12 cellular contexts compared by ENCODE assay signal in genomic region chr10:74208081-74208480, GRCh38. TPM values are rescaled to one million over a fixed set of nuclear protein-coding genes. Genes with fewer than 3 reads are reported as not detected.
DNase-seq lines count a peak whose midpoint lies in the region; ATAC-seq, FAIRE-seq and TF ChIP-seq lines count a peak whose summit lies in the region.
"Had no signal": no experiment of that assay in that cellular context is flagged by ENCODE, and none has a peak within 500 bp of the region (broad histone marks: within the 10 kb centered on the region; RNA-seq: fewer than 3 reads in every experiment).

No MANE protein-coding gene starts in this region.

- H3K36me3 Mint-ChIP-seq in H9 (ENCODE audit: insufficient read depth in 1 of 3, low read depth in 3 of 3), result peaks cover 4 to 12% (median 9%) of the 10 kb centered on the region in 3 experiments; a peak in 5 of 7 replicates
- peaks cover 6% of the 10 kb centered on the region for H3K36me3 Mint-ChIP-seq in activated CD4-positive, alpha-beta T cell treated with anti-CD3 and anti-CD28 coated beads, Interleukin-2, amount 10 ng/mL, durations not matched to agents 7 days and 5 days (ENCODE audit: low read depth)
- H3K36me3 Mint-ChIP-seq: natural killer cell treated with Interleukin-12 subunit alpha and Interleukin-12 subunit beta and Interleukin-15 and Interleukin-18, amount 100 ng/mL, for 72 hours had no signal

- ATAC-seq in GM12878, result peak; percentile 20; the same call in 2 of the 3 replicates
- ATAC-seq: natural killer cell treated with Interleukin-12 subunit alpha and Interleukin-12 subunit beta and Interleukin-15 and Interleukin-18, amount 100 ng/mL, for 72 hours had no signal

- no peak overlapping the region for H2BK5ac ChIP-seq in H9 (ENCODE audit: insufficient read length, low read length)

- no peaks in the 10 kb centered on the region for H3K79me1 ChIP-seq in H9 (ENCODE audit: insufficient read depth, low read depth, low read length, poor library complexity, severe bottlenecking)

- no peak for FAIRE-seq in GM12878 (lab: Jason Lieb, UNC)

- H4K91ac ChIP-seq in H9 (ENCODE audit: insufficient read length, low read depth, low read length), result no peak overlapping the region

- H3K4me2 ChIP-seq in H9 (ENCODE audit: insufficient read depth, insufficient read length, low read length), result no peak overlapping the region
- no peak overlapping the region for H3K4me2 ChIP-seq in GM12878 (ENCODE audit: control insufficient read depth, insufficient read depth)
- H3K4me2 ChIP-seq: smooth muscle cell had no signal

- peak; percentile 47 for DNase-seq in H9
- DNase-seq in NCI-H2081 (lab: John Stamatoyannopoulos, UW), result peak; percentile 71 to 91
- no peak for DNase-seq in GM12878 (ENCODE audit: low read depth, low spot score)
- DNase-seq in GM20000 (ENCODE audit: low spot score), result no peak
- DNase-seq in iPS-NIHi7 (ENCODE audit: extremely low spot score), result no peak
- DNase-seq in activated CD4-positive, alpha-beta T cell treated with anti-CD3 and anti-CD28 coated beads, Interleukin-2, amount 10 ng/mL, durations not matched to agents 7 days and 5 days, result no peak
- DNase-seq in stimulated activated CD4-positive, alpha-beta T cell treated with anti-CD3 and anti-CD28 coated beads, Interleukin-2, amount 100 ng/mL, for 24 hours, result no peak
- DNase-seq: WERI-Rb-1 had no signal

- H3K27ac ChIP-seq in H9 (ENCODE audit: insufficient read length, low read depth, low read length) (no peak overlapping the region), GM12878 (ENCODE audit: control insufficient read depth, insufficient read depth) (no peak overlapping the region), neutrophil (peak overlapping the region; percentile 6)
- H3K27ac ChIP-seq: WERI-Rb-1 had no signal

- TF ChIP-seq EP300 in GM12878 (IDR thresholded peaks at IDR 0.05; ENCODE audit: borderline replicate concordance in 1 of 2, control insufficient read depth in 1 of 2, low read depth in 2 of 2, low read length in 2 of 2), result no peak

- CTCF ChIA-PET in GM12878 (lab: Yijun Ruan, JAX), result no interaction called here
- CTCF ChIA-PET in activated CD4-positive, alpha-beta T cell treated with anti-CD3 and anti-CD28 coated beads, Interleukin-2, amount 10 ng/mL, durations not matched to agents 7 days and 5 days (lab: Charles Lee), result no interaction called here

- POLR2A ChIA-PET in GM12878 (lab: Charles Lee), result no interaction called here
- POLR2A ChIA-PET in activated CD4-positive, alpha-beta T cell treated with anti-CD3 and anti-CD28 coated beads, Interleukin-2, amount 10 ng/mL, durations not matched to agents 7 days and 5 days (lab: Charles Lee), result no interaction called here

- H3K4me1 ChIP-seq in H9 (ENCODE audit: insufficient read depth, low read length), result no peaks in the 10 kb centered on the region
- no peaks in the 10 kb centered on the region for H3K4me1 ChIP-seq in GM12878 (ENCODE audit: control insufficient read depth, insufficient read depth, low read length)
- H3K4me1 ChIP-seq in neutrophil (ENCODE audit: control insufficient read depth in 1 of 2, insufficient read depth in 1 of 2, low read depth in 1 of 2, low read length in 1 of 2), result peaks cover 0 to 4% of the 10 kb centered on the region in 2 experiments

- no peak for TF ChIP-seq POLR2A in GM12878 (IDR thresholded peaks at IDR 0.05; ENCODE audit: low read depth, low read length)

- H3K27me3 Mint-ChIP-seq in H9 (ENCODE audit: low read depth), result no peaks in the 10 kb centered on the region
- no peaks in the 10 kb centered on the region for H3K27me3 Mint-ChIP-seq in activated CD4-positive, alpha-beta T cell treated with anti-CD3 and anti-CD28 coated beads, Interleukin-2, amount 10 ng/mL, durations not matched to agents 7 days and 5 days
- H3K27me3 Mint-ChIP-seq: natural killer cell treated with Interleukin-12 subunit alpha and Interleukin-12 subunit beta and Interleukin-15 and Interleukin-18, amount 100 ng/mL, for 72 hours had no signal

- H3K9me3 Mint-ChIP-seq in H9, result no peaks in the 10 kb centered on the region
- H3K9me3 Mint-ChIP-seq in activated CD4-positive, alpha-beta T cell treated with anti-CD3 and anti-CD28 coated beads, Interleukin-2, amount 10 ng/mL, durations not matched to agents 7 days and 5 days, result no peaks in the 10 kb centered on the region
- H3K9me3 Mint-ChIP-seq: activated T-helper 1 cell treated with anti-CD3 and anti-CD28 coated beads, Interleukin-12 subunit alpha, Interleukin-12 subunit beta, Interleukin-2, Interleukin-4 antibody, amounts not matched to agents 30 ng/mL and 10 ng/mL and 1 ng/mL, durations not matched to agents 14 hours and 24 hours and 36 hours; natural killer cell treated with Interleukin-12 subunit alpha and Interleukin-12 subunit beta and Interleukin-15 and Interleukin-18, amount 100 ng/mL, for 72 hours had no signal

- H2AFZ ChIP-seq in H9 (ENCODE audit: low read length) (no peak overlapping the region), GM12878 (ENCODE audit: control insufficient read depth, low read depth, low read length) (no peak overlapping the region)

- SMC1A ChIA-PET in GM12878 (lab: Charles Lee; ENCODE audit: uncharacterized antibody, unreplicated experiment), result interaction anchor here (2.7 kb wide), 1 partner anchor 18 kb away, joined by 9 read pairs; no protein-coding TSS in a partner anchor

- H3K18ac ChIP-seq in H9 (ENCODE audit: insufficient read length, low read depth, low read length), result no peak overlapping the region

- H3K4me3 ChIP-seq in GM12878 (no peak overlapping the region), neutrophil (ENCODE audit: low read depth in 1 of 2, low read length in 1 of 2) (no peak overlapping the region)
- H3K4me3 ChIP-seq: smooth muscle cell had no signal

- no peak overlapping the region for H3K9ac ChIP-seq in H9 (ENCODE audit: extremely low read depth, insufficient read length, low read length)
- no peak overlapping the region for H3K9ac ChIP-seq in GM12878 (ENCODE audit: control insufficient read depth, insufficient read depth, low read length)

- no peak overlapping the region for H3K56ac ChIP-seq in H9 (ENCODE audit: insufficient read length, low read depth, low read length)

- peak overlapping the region in 1 of 3 experiments; percentile 31; a peak in 1 of 7 replicates for H3K27ac Mint-ChIP-seq in H9
- H3K27ac Mint-ChIP-seq in activated CD4-positive, alpha-beta T cell treated with anti-CD3 and anti-CD28 coated beads, Interleukin-2, amount 10 ng/mL, durations not matched to agents 7 days and 5 days, result no peak overlapping the region
- H3K27ac Mint-ChIP-seq: activated T-helper 1 cell treated with anti-CD3 and anti-CD28 coated beads, Interleukin-12 subunit alpha, Interleukin-12 subunit beta, Interleukin-2, Interleukin-4 antibody, amounts not matched to agents 30 ng/mL and 10 ng/mL and 1 ng/mL, durations not matched to agents 14 hours and 24 hours and 36 hours; natural killer cell treated with Interleukin-12 subunit alpha and Interleukin-12 subunit beta and Interleukin-15 and Interleukin-18, amount 100 ng/mL, for 72 hours had no signal

- TF ChIP-seq CTCF in H9 (conservative IDR thresholded peaks at IDR 0.05), result no peak
- TF ChIP-seq CTCF in GM12878 (IDR thresholded peaks at IDR 0.05 in 2 of 3, conservative IDR thresholded peaks at IDR 0.05 in 1 of 3; ENCODE audit: control insufficient read depth in 2 of 3, extremely low read depth in 1 of 3, insufficient read depth in 1 of 3, low read depth in 3 of 3, low read length in 3 of 3), result no peak
- no peak for TF ChIP-seq CTCF in neutrophil (IDR thresholded peaks at IDR 0.05)
- TF ChIP-seq CTCF in GM20000 (IDR thresholded peaks at IDR 0.05; ENCODE audit: extremely low read depth, missing control alignments), result no peak

- no peak overlapping the region for H2BK20ac ChIP-seq in H9 (ENCODE audit: low read depth, low read length, poor library complexity, severe bottlenecking)

- no peaks in the 10 kb centered on the region for H3K27me3 ChIP-seq in H9 (ENCODE audit: insufficient read depth, low read length)
- H3K27me3 ChIP-seq in GM12878 (replicated peaks in 1 of 2; ENCODE audit: control insufficient read depth in 2 of 2, insufficient read depth in 2 of 2, low read length in 1 of 2), result no peaks in the 10 kb centered on the region
- H3K27me3 ChIP-seq in neutrophil, result no peaks in the 10 kb centered on the region

- H3K79me2 ChIP-seq in H9 (ENCODE audit: insufficient read depth, low read length) (no peaks in the 10 kb centered on the region; the same call in 1 of the 2 replicates), GM12878 (ENCODE audit: control insufficient read depth, insufficient read depth, low read length) (peaks cover 8% of the 10 kb centered on the region)

- no peak overlapping the region for H2BK12ac ChIP-seq in H9 (ENCODE audit: insufficient read length, low read depth, low read length)

- H3K36me3 ChIP-seq in GM12878 (ENCODE audit: control insufficient read depth in 2 of 2, insufficient read depth in 2 of 2, low read length in 1 of 2) (peaks cover 6 to 10% of the 10 kb centered on the region in 2 experiments), neutrophil (peaks cover 9% of the 10 kb centered on the region)

- no peaks in the 10 kb centered on the region for H4K20me1 ChIP-seq in H9 (ENCODE audit: control insufficient read depth, insufficient read depth, insufficient read length)
- no peaks in the 10 kb centered on the region for H4K20me1 ChIP-seq in GM12878 (ENCODE audit: control insufficient read depth, insufficient read depth)

- in situ Hi-C loops in GM12878 (cut with MboI), result no loop called here

- no peak overlapping the region for H3K4me3 Mint-ChIP-seq in H9
- no peak overlapping the region for H3K4me3 Mint-ChIP-seq in activated CD4-positive, alpha-beta T cell treated with anti-CD3 and anti-CD28 coated beads, Interleukin-2, amount 10 ng/mL, durations not matched to agents 7 days and 5 days
- H3K4me3 Mint-ChIP-seq: activated T-helper 1 cell treated with anti-CD3 and anti-CD28 coated beads, Interleukin-12 subunit alpha, Interleukin-12 subunit beta, Interleukin-2, Interleukin-4 antibody, amounts not matched to agents 30 ng/mL and 10 ng/mL and 1 ng/mL, durations not matched to agents 14 hours and 24 hours and 36 hours; natural killer cell treated with Interleukin-12 subunit alpha and Interleukin-12 subunit beta and Interleukin-15 and Interleukin-18, amount 100 ng/mL, for 72 hours had no signal

- H3K14ac ChIP-seq in H9 (ENCODE audit: insufficient read depth, low read length), result no peak overlapping the region

- H3K9me3 ChIP-seq in H9 (ENCODE audit: control insufficient read depth, low read depth, low read length) (no peaks in the 10 kb centered on the region), GM12878 (replicated peaks; ENCODE audit: control insufficient read depth, insufficient read depth, low read length) (no peaks in the 10 kb centered on the region), neutrophil (no peaks in the 10 kb centered on the region)

- WGBS in H9 (ENCODE audit: extremely low coverage, insufficient read length, low lambda C conversion rate), result no CpG with 5 or more reads among the region's 5 CpGs
- WGBS in GM12878 (ENCODE audit: insufficient coverage, insufficient replicate concordance, low lambda C conversion rate, missing lambda C conversion rate), result 55% methylated on average over 5 of the region's 5 CpGs

- H3K23ac ChIP-seq in H9 (ENCODE audit: insufficient read length, low read depth, low read length), result no peak overlapping the region

- H3K4ac ChIP-seq in H9 (ENCODE audit: low read depth, low read length), result no peak overlapping the region

- no peak for TF ChIP-seq RAD21 in GM12878 (IDR thresholded peaks at IDR 0.05; ENCODE audit: insufficient read depth, low read depth, low read length)

- RAD21 ChIA-PET in GM12878 (lab: Charles Lee; ENCODE audit: unreplicated experiment), result no interaction called here

- intact Hi-C loops in GM12878 (cut with micrococcal nuclease; ENCODE audit: unreplicated experiment), result no loop called here

- peaks cover 7 to 8% of the 10 kb centered on the region in 2 experiments; a peak in 1 of 4 replicates for H3K4me1 Mint-ChIP-seq in H9
- peaks cover 3% of the 10 kb centered on the region for H3K4me1 Mint-ChIP-seq in activated CD4-positive, alpha-beta T cell treated with anti-CD3 and anti-CD28 coated beads, Interleukin-2, amount 10 ng/mL, durations not matched to agents 7 days and 5 days

- H4K5ac ChIP-seq in H9 (ENCODE audit: insufficient read length, low read depth, low read length), result no peak overlapping the region

- no TSS peak for BruUV-seq in GM12878 (replicated peaks; lab: Mats Ljungman, UMichigan)

- H4K8ac ChIP-seq in H9 (replicated peaks; ENCODE audit: insufficient read length, low read depth, low read length), result no peak overlapping the region

- no peaks in the 10 kb centered on the region for H3K23me2 ChIP-seq in H9 (ENCODE audit: insufficient read length, low read depth, low read length, poor library complexity, severe bottlenecking)

- H2AK5ac ChIP-seq in H9 (ENCODE audit: insufficient read length, low read length), result no peak overlapping the region

- no peak overlapping the region for H2BK15ac ChIP-seq in H9 (ENCODE audit: low read depth, low read length)

- H2BK120ac ChIP-seq in H9 (ENCODE audit: low read depth, low read length, poor library complexity, severe bottlenecking), result no peak overlapping the region

- no peak overlapping the region for H3T11ph ChIP-seq in H9 (ENCODE audit: low read length)

RNA-seq across cellular contexts. Expression of gene ADK, which starts 57.1 kb away (rescaled TPM):
- total RNA-seq in H9 (2021) (26.8 and 28.9 TPM in 2 replicates), GM12878 (2014; rRNA removed) (65.5 and 79.2 TPM in 2 replicates), GM12878 (2014; rRNA removed; fragmentation: Illumina TruSeq; extraction: Trizol) (77.2 and 77.5 TPM in 2 replicates), GM12878 (2021) (71.9 and 73.6 TPM in 2 replicates)
- 99.1 and 113 TPM in 2 replicates for total RNA-seq in GM12878 (2013; cell fraction: nucleolus; rRNA removed)
- 28.6 TPM for polyA plus RNA-seq in GM12878 (2011; ENCODE audit: low read depth)
- polyA plus RNA-seq in GM12878 (2011; rRNA removed) (42.0 and 60.5 TPM in 2 replicates), GM12878 (2014; fragmentation: Illumina TruSeq; extraction: Trizol) (85.8 and 106 TPM in 2 replicates), GM12878 (2014; fragmentation: Nextera tagmentation; extraction: Ambion mirVana) (100 to 1,000 TPM; 107 to 117 TPM), GM12878 (2014; rRNA removed) (50.3 and 67.4 TPM in 2 replicates), GM12878 (2016; fragmentation: Nextera tagmentation; extraction: Ambion mirVana) (100 to 1,000 TPM; 148 to 151 TPM)
- polyA plus RNA-seq in GM12878 (2011; cell fraction: cytosol; rRNA removed), result 18.0 and 19.4 TPM in 2 replicates
- 16.0 and 16.3 TPM in 2 replicates for polyA plus RNA-seq in GM12878 (2011; cell fraction: nucleus; rRNA removed)
- 31.2 and 42.7 TPM in 2 replicates for polyA plus RNA-seq in GM12878 (2012)
- 16.9 and 23.5 TPM in 2 replicates for polyA minus RNA-seq in GM12878 (2011; rRNA and poly(A)+ RNA removed)
- polyA minus RNA-seq in GM12878 (2011; cell fraction: cytosol; rRNA and poly(A)+ RNA removed), result 6.1 and 8.9 TPM in 2 replicates
- polyA minus RNA-seq in GM12878 (2011; cell fraction: nucleus; rRNA and poly(A)+ RNA removed), result 25.1 and 39.7 TPM in 2 replicates
- 10 to 100 TPM; 36.8 to 38.5 TPM for total RNA-seq in activated CD4-positive, alpha-beta T cell treated with anti-CD3 and anti-CD28 coated beads, Interleukin-2, amount 10 ng/mL, durations not matched to agents 7 days and 5 days

RNA-seq across cellular contexts. Expression of gene AP3M1, which starts 57.5 kb away (rescaled TPM):
- total RNA-seq in H9 (2021), result 36.7 and 37.4 TPM in 2 replicates
- total RNA-seq in GM12878 (2013; cell fraction: nucleolus; rRNA removed), result 54.6 and 57.6 TPM in 2 replicates
- total RNA-seq in GM12878 (2014; rRNA removed), result 46.8 and 52.3 TPM in 2 replicates
- 44.6 TPM in 2 replicates for total RNA-seq in GM12878 (2014; rRNA removed; fragmentation: Illumina TruSeq; extraction: Trizol)
- 46.7 and 48.6 TPM in 2 replicates for total RNA-seq in GM12878 (2021)
- 23.9 TPM for polyA plus RNA-seq in GM12878 (2011; ENCODE audit: low read depth)
- polyA plus RNA-seq in GM12878 (2011; rRNA removed), result 83.4 and 108 TPM in 2 replicates
- 35.1 and 42.3 TPM in 2 replicates for polyA plus RNA-seq in GM12878 (2011; cell fraction: cytosol; rRNA removed)
- 32.4 and 36.4 TPM in 2 replicates for polyA plus RNA-seq in GM12878 (2011; cell fraction: nucleus; rRNA removed)
- 25.1 and 33.0 TPM in 2 replicates for polyA plus RNA-seq in GM12878 (2012)
- 70.9 and 96.8 TPM in 2 replicates for polyA plus RNA-seq in GM12878 (2014; fragmentation: Illumina TruSeq; extraction: Trizol)
- polyA plus RNA-seq in GM12878 (2014; fragmentation: Nextera tagmentation; extraction: Ambion mirVana), result 10 to 100 TPM; 22.1 to 29.6 TPM
- polyA plus RNA-seq in GM12878 (2014; rRNA removed), result 46.6 and 47.4 TPM in 2 replicates
- 10 to 100 TPM; 72.4 to 72.9 TPM for polyA plus RNA-seq in GM12878 (2016; fragmentation: Nextera tagmentation; extraction: Ambion mirVana)
- polyA minus RNA-seq in GM12878 (2011; rRNA and poly(A)+ RNA removed), result 51.2 and 72.1 TPM in 2 replicates
- polyA minus RNA-seq in GM12878 (2011; cell fraction: cytosol; rRNA and poly(A)+ RNA removed), result 16.6 and 25.1 TPM in 2 replicates
- 23.9 and 32.9 TPM in 2 replicates for polyA minus RNA-seq in GM12878 (2011; cell fraction: nucleus; rRNA and poly(A)+ RNA removed)
- 10 to 100 TPM; 42.0 to 50.5 TPM for total RNA-seq in activated CD4-positive, alpha-beta T cell treated with anti-CD3 and anti-CD28 coated beads, Interleukin-2, amount 10 ng/mL, durations not matched to agents 7 days and 5 days

Comparison
In these comparisons a context has a peak if more than half of its experiments do, and no peak if none do; other contexts are left out.
1. DNase-seq: peak in H9 (single experiment) and NCI-H2081 (2 of 2); none in GM12878 (single experiment), GM20000 (single experiment), iPS-NIHi7 (single experiment), activated CD4-positive, alpha-beta T cell treated with anti-CD3 and anti-CD28 coated beads, Interleukin-2, amount 10 ng/mL, durations not matched to agents 7 days and 5 days (single experiment) and stimulated activated CD4-positive, alpha-beta T cell treated with anti-CD3 and anti-CD28 coated beads, Interleukin-2, amount 100 ng/mL, for 24 hours (0 of 2).